ENCODE assay signal across 13 cellular contexts in genomic region chr4:113179091-113179490, GRCh38.
"Had no signal": no experiment of that assay in that cellular context is flagged by ENCODE, and none has a peak within 500 bp of the region (broad histone marks: within the 10 kb centered on the region; RNA-seq: fewer than 3 reads in every experiment).

No MANE protein-coding gene starts in this region.

- H3K27ac ChIP-seq: brain microvascular endothelial cell, VCaP had no signal

- ATAC-seq: esophagus mucosa, natural killer cell, T-cell had no signal

- H3K4me3 ChIP-seq: lung had no signal

- H3K36me3 ChIP-seq: brain microvascular endothelial cell had no signal

- DNase-seq: activated CD4-positive, alpha-beta memory T cell treated with anti-CD3 and anti-CD28 coated beads for 36 hours; activated gamma-delta T cell; activated T-cell treated with anti-CD3 and anti-CD28 coated beads, Interleukin-2, amount 50 U/mL, for 48 hours; brain microvascular endothelial cell; hippocampal formation; natural killer cell; small intestine; T-cell; T1000; trophoblast cell had no signal

- H3K27me3 ChIP-seq: brain microvascular endothelial cell had no signal
